ENCODE assay signal across 8 cellular contexts in genomic region chrX:16786791-16787735, GRCh38.
DNase-seq lines count a peak whose midpoint lies in the region; ATAC-seq and TF ChIP-seq lines count a peak whose summit lies in the region.

No MANE protein-coding gene starts in this region.

- H3K4me3 ChIP-seq in WI38 (ENCODE audit: low read depth, low read length), result peak overlapping the region; percentile 70

- peak; percentile 14 for ATAC-seq in GM18867 (IDR thresholded peaks at IDR 0.05; ENCODE audit: unreplicated experiment)
- peak; percentile 25 for ATAC-seq in HG03342 (IDR thresholded peaks at IDR 0.05; ENCODE audit: unreplicated experiment)

- DNase-seq in caudate nucleus (lab: John Stamatoyannopoulos, UW), result peak in 16 of 61 donors; percentile 1 to 60 (median 18)
- DNase-seq in stimulated activated CD4-positive, alpha-beta T cell treated with anti-CD3 and anti-CD28 coated beads, Interleukin-4, amount 100 ng/mL, for 4 hours, result peak; percentile 30 to 43
- DNase-seq in SIG-M5 (lab: John Stamatoyannopoulos, UW), result no peak
- no peak for DNase-seq in NCI-H1436 (lab: John Stamatoyannopoulos, UW)

- peak overlapping the region; percentile 79 for H3K27ac ChIP-seq in caudate nucleus (ENCODE audit: low read depth, low read length)
- peak overlapping the region; percentile 83 for H3K27ac ChIP-seq in layer of hippocampus (ENCODE audit: low read depth, low read length)

- no peaks in the 10 kb centered on the region for H3K27me3 ChIP-seq in layer of hippocampus (ENCODE audit: control insufficient read depth, insufficient read depth, low read length)

- TF ChIP-seq CTCF in WI38 (IDR thresholded peaks at IDR 0.05; ENCODE audit: low read depth, low read length), result no peak

Comparison
In these comparisons a context has a peak if more than half of its experiments do, and no peak if none do; other contexts are left out.
1. DNase-seq: peak in stimulated activated CD4-positive, alpha-beta T cell treated with anti-CD3 and anti-CD28 coated beads, Interleukin-4, amount 100 ng/mL, for 4 hours (2 of 2); none in SIG-M5 (single experiment) and NCI-H1436 (single experiment).